In the genomic region with DNA sequence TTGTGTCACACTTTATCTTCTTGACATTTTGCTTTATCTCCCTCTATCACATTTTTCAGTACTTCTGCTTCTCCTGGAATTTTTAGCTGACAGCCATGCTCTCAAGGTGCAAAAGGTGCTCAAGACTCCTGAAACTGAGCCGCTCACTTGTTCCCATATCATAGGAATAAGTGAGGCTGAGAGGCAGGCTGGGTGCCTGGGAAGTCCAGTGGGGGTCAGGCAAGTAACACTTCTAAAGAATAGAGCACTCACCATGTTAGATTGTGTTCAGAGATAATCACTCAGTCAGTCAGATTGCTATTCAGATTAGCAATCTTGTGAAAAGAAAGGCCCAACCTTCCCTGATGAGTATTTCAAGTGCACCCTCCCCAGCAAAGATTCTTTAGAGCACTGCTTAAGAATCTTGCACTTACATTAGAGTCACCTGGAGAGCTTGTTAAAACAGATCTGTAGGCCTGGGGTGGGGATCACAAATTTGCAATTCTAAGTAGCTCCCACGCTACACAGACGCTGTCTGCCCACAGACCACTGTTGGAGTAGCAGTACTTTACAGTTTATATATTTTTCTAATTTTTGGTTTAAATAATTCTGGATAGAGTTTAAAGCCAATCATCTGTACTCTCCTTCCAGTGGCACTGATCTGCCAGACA, we compare ENCODE assay signal across 19 cellular contexts. TPM values are rescaled to one million over a fixed set of nuclear protein-coding genes. Genes with fewer than 3 reads are reported as not detected.
DNase-seq lines count a peak whose midpoint lies in the region; ATAC-seq and TF ChIP-seq lines count a peak whose summit lies in the region.
"Had no signal": no experiment of that assay in that cellular context is flagged by ENCODE, and none has a peak within 500 bp of the region (broad histone marks: within the 10 kb centered on the region; RNA-seq: fewer than 3 reads in every experiment).

No MANE protein-coding gene starts in this region.

- peaks cover 37% of the 10 kb centered on the region for H3K4me1 ChIP-seq in foreskin keratinocyte
- H3K4me1 ChIP-seq: Caco-2 had no signal

- no peaks in the 10 kb centered on the region for H3K36me3 Mint-ChIP-seq in activated naive CD8-positive, alpha-beta T cell treated with anti-CD3 and anti-CD28 coated beads, Interleukin-2, amount 50 U/mL, for 24 hours (ENCODE audit: low read depth)
- no peaks in the 10 kb centered on the region for H3K36me3 Mint-ChIP-seq in activated naive CD8-positive, alpha-beta T cell treated with anti-CD3 and anti-CD28 coated beads for 36 hours

- H3K9me3 Mint-ChIP-seq in activated naive CD8-positive, alpha-beta T cell treated with anti-CD3 and anti-CD28 coated beads, Interleukin-2, amount 50 U/mL, for 24 hours = no peaks in the 10 kb centered on the region
- no peaks in the 10 kb centered on the region for H3K9me3 Mint-ChIP-seq in activated naive CD8-positive, alpha-beta T cell treated with anti-CD3 and anti-CD28 coated beads for 36 hours

- H3K27me3 ChIP-seq in foreskin keratinocyte = no peaks in the 10 kb centered on the region

- peak overlapping the region; percentile 92 for H3K27ac ChIP-seq in foreskin keratinocyte
- H3K27ac ChIP-seq: A549 had no signal

- TF ChIP-seq CTCF in foreskin keratinocyte (conservative IDR thresholded peaks at IDR 0.05) = peak; percentile 28

- H3K27ac Mint-ChIP-seq in activated naive CD8-positive, alpha-beta T cell treated with anti-CD3 and anti-CD28 coated beads, Interleukin-2, amount 50 U/mL, for 24 hours = no peak overlapping the region
- H3K27ac Mint-ChIP-seq in activated naive CD8-positive, alpha-beta T cell treated with anti-CD3 and anti-CD28 coated beads for 36 hours = no peak overlapping the region
- H3K27ac Mint-ChIP-seq: HFFc6 had no signal

- ATAC-seq in activated naive CD8-positive, alpha-beta T cell treated with anti-CD3 and anti-CD28 coated beads, Interleukin-2, amount 50 U/mL, for 24 hours = peak; percentile 15
- no peak for ATAC-seq in foreskin keratinocyte
- no peak for ATAC-seq in GM18498 (IDR thresholded peaks at IDR 0.05; ENCODE audit: unreplicated experiment)
- ATAC-seq: A549 had no signal

- peaks cover 7% of the 10 kb centered on the region for H3K4me1 Mint-ChIP-seq in activated naive CD8-positive, alpha-beta T cell treated with anti-CD3 and anti-CD28 coated beads, Interleukin-2, amount 50 U/mL, for 24 hours
- H3K4me1 Mint-ChIP-seq in activated naive CD8-positive, alpha-beta T cell treated with anti-CD3 and anti-CD28 coated beads for 36 hours = no peaks in the 10 kb centered on the region

- H3K27me3 Mint-ChIP-seq in activated naive CD8-positive, alpha-beta T cell treated with anti-CD3 and anti-CD28 coated beads, Interleukin-2, amount 50 U/mL, for 24 hours = peaks cover 7% of the 10 kb centered on the region
- H3K27me3 Mint-ChIP-seq in activated naive CD8-positive, alpha-beta T cell treated with anti-CD3 and anti-CD28 coated beads for 36 hours = peaks cover 32% of the 10 kb centered on the region

- no peak for DNase-seq in activated naive CD8-positive, alpha-beta T cell treated with anti-CD3 and anti-CD28 coated beads, Interleukin-2, amount 50 U/mL, for 24 hours
- no peak for DNase-seq in activated naive CD8-positive, alpha-beta T cell treated with anti-CD3 and anti-CD28 coated beads for 36 hours
- peak; percentile 9 for DNase-seq in SK-MEL-5 (ENCODE audit: low read depth, low spot score)
- DNase-seq in foreskin keratinocyte = peak in 1 of 2 donors; percentile 68
- DNase-seq in activated naive CD4-positive, alpha-beta T cell treated with anti-CD3 and anti-CD28 coated beads, Interleukin-2, amount 50 U/mL, for 16 hours = no peak
- DNase-seq in NCI-H2171 treated with DMSO at 0.1 percent for 48 hours (lab: John Stamatoyannopoulos, UW) = no peak
- no peak for DNase-seq in NCI-H2107 (lab: John Stamatoyannopoulos, UW)
- DNase-seq: Caco-2, DMS79, GDM1, HFFc6, Karpas-422, NCI-H1105 treated with DMSO at 0.1 percent for 48 hours, NCI-H187, NCI-H446 treated with DMSO at 0.1 percent for 48 hours, NCI-H82, SIG-M5 had no signal

- in situ Hi-C loops in SK-MEL-5 (cut with HindIII; ENCODE audit: low pct_unique_long_range_greater_than_20kb, low sequenced_read_pairs) = no loop called here

- no peak overlapping the region for H3K4me3 Mint-ChIP-seq in activated naive CD8-positive, alpha-beta T cell treated with anti-CD3 and anti-CD28 coated beads, Interleukin-2, amount 50 U/mL, for 24 hours
- no peak overlapping the region for H3K4me3 Mint-ChIP-seq in activated naive CD8-positive, alpha-beta T cell treated with anti-CD3 and anti-CD28 coated beads for 36 hours
- H3K4me3 Mint-ChIP-seq: HFFc6 had no signal

RNA-seq across cellular contexts. Expression of a gene that starts 23.1 kb away (rescaled TPM):
- total RNA-seq in activated naive CD8-positive, alpha-beta T cell treated with anti-CD3 and anti-CD28 coated beads for 36 hours = under 1 TPM; 0.12 to 0.23 TPM
- 10.3 and 12.7 TPM in 2 replicates for total RNA-seq in SK-MEL-5 (2014; rRNA removed; shearing (Covaris generic))
- polyA plus RNA-seq in SK-MEL-5 (2015; cell fraction: cytosol; rRNA removed) = 4.5 and 11.2 TPM in 2 replicates
- polyA plus RNA-seq in SK-MEL-5 (2015; cell fraction: nucleus; rRNA removed) = 62.6 and 67.0 TPM in 2 replicates
- 0.11 and 0.14 TPM in 2 replicates for total RNA-seq in foreskin keratinocyte
- polyA plus RNA-seq in foreskin keratinocyte = 0.02 and 0.08 TPM in 2 replicates
- total RNA-seq: HFFc6 had no signal
